16 cellular contexts compared by ENCODE assay signal in genomic region chr5:5436206-5436765, GRCh38.
"Had no signal": no experiment of that assay in that cellular context is flagged by ENCODE, and none has a peak within 500 bp of the region (broad histone marks: within the 10 kb centered on the region; RNA-seq: fewer than 3 reads in every experiment).

No MANE protein-coding gene starts in this region.

- H3K36me3 ChIP-seq: adrenal gland, pancreas had no signal

- H3K27me3 Mint-ChIP-seq: activated naive CD4-positive, alpha-beta T cell treated with anti-CD3 and anti-CD28 coated beads, Interleukin-2, amount 50 U/mL, for 24 hours; naive thymus-derived CD4-positive, alpha-beta T cell; stimulated activated memory B cell treated with anti-CD40 and anti-IgM and Interleukin-4, amounts not matched to agents 10 μg/mL and 1 μg/mL and 100 μg/mL, for 72 hours had no signal

- ATAC-seq: left lung; mucosa of descending colon; naive thymus-derived CD4-positive, alpha-beta T cell; stimulated activated memory B cell treated with anti-CD40 and anti-IgM and Interleukin-4, amounts not matched to agents 10 μg/mL and 1 μg/mL and 100 μg/mL, for 72 hours had no signal

- H3K27ac ChIP-seq: adrenal gland, cardiac muscle cell, esophagus muscularis mucosa, left lung had no signal

- H3K9me3 Mint-ChIP-seq: activated naive CD4-positive, alpha-beta T cell treated with anti-CD3 and anti-CD28 coated beads, Interleukin-2, amount 50 U/mL, for 24 hours; naive thymus-derived CD4-positive, alpha-beta T cell; stimulated activated memory B cell treated with anti-CD40 and anti-IgM and Interleukin-4, amounts not matched to agents 10 μg/mL and 1 μg/mL and 100 μg/mL, for 72 hours had no signal

- H3K9me3 ChIP-seq: esophagus muscularis mucosa, left lung, mucosa of descending colon, pancreas had no signal

- H3K4me3 Mint-ChIP-seq: activated naive CD4-positive, alpha-beta T cell treated with anti-CD3 and anti-CD28 coated beads, Interleukin-2, amount 50 U/mL, for 24 hours; naive thymus-derived CD4-positive, alpha-beta T cell; stimulated activated memory B cell treated with anti-CD40 and anti-IgM and Interleukin-4, amounts not matched to agents 10 μg/mL and 1 μg/mL and 100 μg/mL, for 72 hours had no signal

- H3K27me3 ChIP-seq: adrenal gland, cardiac muscle cell, esophagus muscularis mucosa, left lung, pancreas had no signal

- DNase-seq: activated CD4-positive, alpha-beta T cell treated with anti-CD3 and anti-CD28 coated beads for 1 hour; activated CD4-positive, alpha-beta T cell treated with anti-CD3 and anti-CD28 coated beads, Interleukin-2, amount 50 U/mL, for 4 hours; activated effector memory CD4-positive, alpha-beta T cell treated with Interleukin-2 at 50 U/mL for 16 hours; activated T-cell treated with anti-CD3 and anti-CD28 coated beads for 4 hours; adrenal gland; left lung; mammary epithelial cell; mucosa of descending colon; naive thymus-derived CD4-positive, alpha-beta T cell; pancreas; retina; stimulated activated CD4-positive, alpha-beta T cell treated with anti-CD3 and anti-CD28 coated beads, Interleukin-2, amount 100 ng/mL, for 48 hours had no signal

- H3K27ac Mint-ChIP-seq: activated naive CD4-positive, alpha-beta T cell treated with anti-CD3 and anti-CD28 coated beads, Interleukin-2, amount 50 U/mL, for 24 hours; stimulated activated memory B cell treated with anti-CD40 and anti-IgM and Interleukin-4, amounts not matched to agents 10 μg/mL and 1 μg/mL and 100 μg/mL, for 72 hours had no signal

- H3K4me3 ChIP-seq: adrenal gland, cardiac muscle cell, esophagus muscularis mucosa, left lung, mucosa of descending colon, pancreas had no signal
